Comparison of ENCODE assay signal across 17 cellular contexts in the genomic region with DNA sequence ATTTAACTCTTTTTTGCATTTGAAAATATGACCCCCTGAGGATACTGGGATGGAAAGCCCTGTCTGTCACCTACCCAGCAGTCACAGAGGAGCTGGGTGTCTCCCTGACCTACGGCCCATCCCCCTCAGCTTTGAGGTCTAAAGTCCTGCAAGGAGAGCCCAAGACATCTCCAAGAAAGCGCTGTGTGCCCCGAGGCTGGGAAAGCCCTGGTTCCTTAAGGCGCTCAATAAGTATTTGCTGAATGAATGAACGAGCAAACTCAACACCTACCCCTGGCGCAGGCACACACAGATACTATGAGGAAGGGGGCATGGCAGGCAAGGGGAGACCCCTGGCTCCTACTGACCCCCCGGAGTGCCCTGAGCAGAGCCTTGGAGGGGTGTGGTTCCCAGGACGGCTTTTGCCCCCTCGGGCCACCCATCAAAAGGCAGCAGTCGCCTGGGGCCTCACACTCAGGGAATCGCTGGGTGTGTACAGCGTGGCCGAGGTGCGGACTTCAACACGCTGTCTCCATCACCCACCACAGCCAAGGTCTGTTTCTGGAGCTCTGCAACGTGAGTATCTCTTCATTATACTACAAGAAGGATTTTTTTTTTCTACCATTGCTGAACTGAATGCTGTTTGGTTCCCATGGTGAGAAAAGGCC.
A peak's percentile ranks its signal among the peaks of the same experiment; 100 is the strongest.
DNase-seq lines count a peak whose midpoint lies in the region; ATAC-seq, FAIRE-seq and TF ChIP-seq lines count a peak whose summit lies in the region.
"Had no signal": no experiment of that assay in that cellular context is flagged by ENCODE, and none has a peak within 500 bp of the region (broad histone marks: within the 10 kb centered on the region; RNA-seq: fewer than 3 reads in every experiment).

No MANE protein-coding gene starts in this region.

- peaks cover 8 to 15% of the 10 kb centered on the region in 2 donors for H3K4me1 Mint-ChIP-seq in natural killer cell treated with Interleukin-12 subunit alpha and Interleukin-12 subunit beta and Interleukin-15 and Interleukin-18, amount 100 ng/mL, for 72 hours (ENCODE audit: low read depth in 2 of 2)
- no peaks in the 10 kb centered on the region for H3K4me1 Mint-ChIP-seq in effector memory CD8-positive, alpha-beta T cell (ENCODE audit: low read depth in 2 of 2)

- no peak overlapping the region for H3K4me3 Mint-ChIP-seq in natural killer cell treated with Interleukin-12 subunit alpha and Interleukin-12 subunit beta and Interleukin-15 and Interleukin-18, amount 100 ng/mL, for 72 hours
- no peak overlapping the region for H3K4me3 Mint-ChIP-seq in effector memory CD8-positive, alpha-beta T cell
- H3K4me3 Mint-ChIP-seq: CD8-positive, alpha-beta T cell had no signal

- peaks cover 41% of the 10 kb centered on the region for H3K4me1 ChIP-seq in A549
- peaks cover 15% of the 10 kb centered on the region for H3K4me1 ChIP-seq in HUES48 (ENCODE audit: control insufficient read depth, insufficient read depth, low read length)
- peaks cover 19% of the 10 kb centered on the region for H3K4me1 ChIP-seq in ectodermal cell (ENCODE audit: control insufficient read depth, insufficient read depth, low read length)
- peaks cover 4% of the 10 kb centered on the region for H3K4me1 ChIP-seq in mesodermal cell (ENCODE audit: control insufficient read depth, insufficient read depth, low read length, poor library complexity, severe bottlenecking)

- H3K36me3 ChIP-seq in HUES48 (ENCODE audit: control insufficient read depth, insufficient read depth, low read length) (no peaks in the 10 kb centered on the region), ectodermal cell (ENCODE audit: control insufficient read depth, insufficient read depth, low read length) (no peaks in the 10 kb centered on the region), mesodermal cell (ENCODE audit: control insufficient read depth, insufficient read depth, low read length) (no peaks in the 10 kb centered on the region)

- H3K4me2 ChIP-seq in A549 = peak overlapping the region; percentile 78

- TF ChIP-seq POLR2A in A549 (IDR thresholded peaks at IDR 0.05; ENCODE audit: low read length) = no peak

- peaks cover 20 to 32% of the 10 kb centered on the region in 2 donors for H3K27me3 Mint-ChIP-seq in natural killer cell treated with Interleukin-12 subunit alpha and Interleukin-12 subunit beta and Interleukin-15 and Interleukin-18, amount 100 ng/mL, for 72 hours
- peaks cover 25 to 27% of the 10 kb centered on the region in 2 donors for H3K27me3 Mint-ChIP-seq in effector memory CD8-positive, alpha-beta T cell

- POLR2A ChIA-PET in A549 (lab: Yijun Ruan, JAX) = no interaction called here

- no peak overlapping the region for H3K27ac Mint-ChIP-seq in natural killer cell treated with Interleukin-12 subunit alpha and Interleukin-12 subunit beta and Interleukin-15 and Interleukin-18, amount 100 ng/mL, for 72 hours
- no peak overlapping the region for H3K27ac Mint-ChIP-seq in effector memory CD8-positive, alpha-beta T cell
- H3K27ac Mint-ChIP-seq: CD8-positive, alpha-beta T cell had no signal

- peak in 1 of 2 experiments; percentile 24 for DNase-seq in A549 (ENCODE audit: low read depth in 1 of 2, low spot score in 1 of 2)
- DNase-seq in retina = no peak
- no peak for DNase-seq in natural killer cell treated with Interleukin-12 subunit alpha and Interleukin-12 subunit beta and Interleukin-15 and Interleukin-18, amount 100 ng/mL, for 72 hours (ENCODE audit: low spot score)
- DNase-seq in effector memory CD8-positive, alpha-beta T cell = no peak
- DNase-seq: CD8-positive, alpha-beta T cell; EL; GOT3; KBM-7; NCI-H1694; NCI-H446; OCI-M1; Right ventricle myocardium superior had no signal

- TF ChIP-seq RAD21 in A549 (conservative IDR thresholded peaks at IDR 0.05 in 1 of 2, IDR thresholded peaks at IDR 0.05 in 1 of 2) = no peak

- no peaks in the 10 kb centered on the region for H3K9me3 Mint-ChIP-seq in natural killer cell treated with Interleukin-12 subunit alpha and Interleukin-12 subunit beta and Interleukin-15 and Interleukin-18, amount 100 ng/mL, for 72 hours
- no peaks in the 10 kb centered on the region for H3K9me3 Mint-ChIP-seq in effector memory CD8-positive, alpha-beta T cell
- H3K9me3 Mint-ChIP-seq: CD8-positive, alpha-beta T cell had no signal

- no peak overlapping the region for H3K9ac ChIP-seq in HUES48 (ENCODE audit: low read depth, low read length)

- peak overlapping the region; percentile 76 to 81 for H3K27ac ChIP-seq in A549
- peak overlapping the region; percentile 66 for H3K27ac ChIP-seq in HUES48 (ENCODE audit: low read depth, low read length)
- H3K27ac ChIP-seq in ectodermal cell (ENCODE audit: insufficient read depth, low read depth, low read length, poor library complexity, severe bottlenecking) = peak overlapping the region; percentile 16
- peak overlapping the region; percentile 10 for H3K27ac ChIP-seq in mesodermal cell (ENCODE audit: low read depth, low read length, severe bottlenecking)

- no peak for TF ChIP-seq CTCF in A549 (IDR thresholded peaks at IDR 0.05)

- WGBS in A549 (ENCODE audit: missing lambda C conversion rate) = 51% methylated on average over 15 of the region's 16 CpGs
- WGBS in ectodermal cell, 2 experiments = 76 to 78% methylated on average over 16 of the region's 16 CpGs
- WGBS in mesodermal cell (ENCODE audit: insufficient coverage in 2 of 2), 2 experiments = 68 to 78% methylated on average over 11 to 12 of the region's 16 CpGs

- peak overlapping the region; percentile 8; the same call in 1 of the 3 replicates for H3K4me3 ChIP-seq in A549
- no peak overlapping the region for H3K4me3 ChIP-seq in HUES48 (ENCODE audit: low read depth, low read length)
- no peak overlapping the region for H3K4me3 ChIP-seq in ectodermal cell (ENCODE audit: insufficient read depth, low read depth, low read length)
- H3K4me3 ChIP-seq in mesodermal cell (ENCODE audit: extremely low read depth, insufficient read depth, low read length, poor library complexity, severe bottlenecking) = no peak overlapping the region

- no peak for FAIRE-seq in A549 (lab: Jason Lieb, UNC)
- FAIRE-seq: GM12891 had no signal

- CTCF ChIA-PET in A549 (lab: Yijun Ruan, JAX) = no interaction called here

- H3K9me3 ChIP-seq in A549 = no peaks in the 10 kb centered on the region; the same call in 2 of the 3 replicates
- no peaks in the 10 kb centered on the region for H3K9me3 ChIP-seq in HUES48 (ENCODE audit: control insufficient read depth, insufficient read depth, low read length)
- no peaks in the 10 kb centered on the region for H3K9me3 ChIP-seq in ectodermal cell (ENCODE audit: control insufficient read depth, low read length)
- no peaks in the 10 kb centered on the region for H3K9me3 ChIP-seq in mesodermal cell (ENCODE audit: control insufficient read depth, low read length)

- no peak for TF ChIP-seq EP300 in A549 (IDR thresholded peaks at IDR 0.05)

- H3K27me3 ChIP-seq in HUES48 (ENCODE audit: control insufficient read depth, insufficient read depth, low read length) (no peaks in the 10 kb centered on the region), ectodermal cell (ENCODE audit: control insufficient read depth, insufficient read depth, low read length, poor library complexity, severe bottlenecking) (no peaks in the 10 kb centered on the region)

- no peaks in the 10 kb centered on the region for H3K36me3 Mint-ChIP-seq in natural killer cell treated with Interleukin-12 subunit alpha and Interleukin-12 subunit beta and Interleukin-15 and Interleukin-18, amount 100 ng/mL, for 72 hours
- no peaks in the 10 kb centered on the region for H3K36me3 Mint-ChIP-seq in effector memory CD8-positive, alpha-beta T cell (ENCODE audit: insufficient read depth)
- H3K36me3 Mint-ChIP-seq: CD8-positive, alpha-beta T cell had no signal

- peak; percentile 14 to 54; a peak in 3 of 6 replicates for ATAC-seq in A549
- no peak for ATAC-seq in natural killer cell treated with Interleukin-12 subunit alpha and Interleukin-12 subunit beta and Interleukin-15 and Interleukin-18, amount 100 ng/mL, for 72 hours
- no peak for ATAC-seq in effector memory CD8-positive, alpha-beta T cell (replicated peaks)
- ATAC-seq in GM18909 (IDR thresholded peaks at IDR 0.05; ENCODE audit: poor library complexity, unreplicated experiment) = no peak
- ATAC-seq: CD8-positive, alpha-beta T cell had no signal

TF ChIP-seq in A549, 52 proteins besides CTCF, POLR2A, EP300 and RAD21:
- TF ChIP-seq JUNB (IDR thresholded peaks at IDR 0.05) = no peak
- 0 out of 2 replicates have a peak, but pooled peaks have one; percentile 16 for TF ChIP-seq ZNF302 (CRISPR knock-in tag; IDR thresholded peaks at IDR 0.05)
- 0 out of 2 replicates have a peak, but pooled peaks have one; percentile 10 for TF ChIP-seq EHF (CRISPR knock-in tag; IDR thresholded peaks at IDR 0.05)

Comparison
In these comparisons a context has a peak if more than half of its experiments do, and no peak if none do; other contexts are left out.
1. ATAC-seq: peak in A549 (2 of 2); none in natural killer cell treated with Interleukin-12 subunit alpha and Interleukin-12 subunit beta and Interleukin-15 and Interleukin-18, amount 100 ng/mL, for 72 hours (0 of 2), effector memory CD8-positive, alpha-beta T cell (single experiment) and GM18909 (single experiment).
2. H3K27ac ChIP-seq: peak in every context shown above with its lines; median percentile 78 in A549; 66 in HUES48; 16 in ectodermal cell; 10 in mesodermal cell.